Comparison of ENCODE assay signal across 10 cellular contexts in the genomic region with DNA sequence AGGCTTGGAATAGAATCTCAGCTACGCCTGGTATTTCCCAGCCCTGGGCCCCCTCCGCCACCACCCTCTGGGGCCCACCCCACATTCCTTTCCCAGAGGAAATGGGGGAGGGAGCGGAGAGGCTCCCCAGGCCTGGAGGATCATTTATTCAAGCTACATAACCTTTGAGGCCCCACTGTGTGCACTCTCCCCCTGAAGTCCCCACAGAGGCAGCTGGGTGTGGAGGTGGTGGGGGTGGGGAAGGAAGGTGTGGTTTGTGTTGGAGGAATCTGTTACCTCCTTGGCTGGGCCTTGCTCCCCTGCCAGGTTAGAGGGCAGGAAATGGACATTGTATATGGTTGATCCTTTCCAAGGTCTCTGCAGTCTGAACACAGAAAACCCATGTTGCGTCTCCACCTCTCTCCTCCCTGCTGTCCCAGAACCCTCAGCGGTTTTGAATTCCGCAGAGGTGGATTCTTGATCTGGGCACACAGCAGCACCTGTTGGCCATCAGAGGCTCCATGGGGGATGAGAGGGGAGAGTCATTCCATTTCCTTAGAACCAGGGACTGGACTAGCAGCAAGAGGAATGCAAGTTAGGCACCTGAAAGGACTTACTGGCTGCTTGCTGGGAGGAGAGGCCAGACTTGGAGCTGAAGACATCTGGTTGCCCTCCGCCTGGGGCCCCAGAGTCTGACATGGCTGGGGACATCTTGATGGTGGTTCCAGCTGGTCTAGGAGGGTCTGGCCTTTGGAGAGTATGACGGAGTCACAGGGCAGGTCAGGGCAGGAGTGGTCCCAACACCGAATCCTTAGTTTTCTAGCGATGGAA. TPM values are rescaled to one million over a fixed set of nuclear protein-coding genes. Genes with fewer than 3 reads are reported as not detected.
DNase-seq lines count a peak whose midpoint lies in the region; ATAC-seq and TF ChIP-seq lines count a peak whose summit lies in the region.
"Had no signal": no experiment of that assay in that cellular context is flagged by ENCODE, and none has a peak within 500 bp of the region (broad histone marks: within the 10 kb centered on the region; RNA-seq: fewer than 3 reads in every experiment).

No MANE protein-coding gene starts in this region.

- intact Hi-C loops in heart right ventricle (cut with DNase I), result no loop called here

- H3K4me3 ChIP-seq in heart right ventricle (peak overlapping the region in 7 of 10 donors; percentile 17 to 42 (median 35)), rectal smooth muscle tissue (ENCODE audit: low read length) (no peak overlapping the region)

- H3K36me3 ChIP-seq in heart right ventricle (no peaks in the 10 kb centered on the region), rectal smooth muscle tissue (ENCODE audit: control insufficient read depth, insufficient read depth, low read length) (no peaks in the 10 kb centered on the region)

- H3K4me1 ChIP-seq in heart right ventricle (peaks cover 36 to 91% (median 79%) of the 10 kb centered on the region in 9 donors), rectal smooth muscle tissue (ENCODE audit: control insufficient read depth, insufficient read depth, low read length) (peaks cover 36% of the 10 kb centered on the region)

- 0 out of 2 replicates have a peak, but pooled peaks cover 2% of the 10 kb centered on the region for H3K36me3 Mint-ChIP-seq in WTC11
- H3K36me3 Mint-ChIP-seq: activated CD4-positive, alpha-beta memory T cell treated with anti-CD3 and anti-CD28 coated beads for 36 hours; natural killer cell treated with Interleukin-12 subunit alpha and Interleukin-12 subunit beta and Interleukin-15 and Interleukin-18, amount 100 ng/mL, for 72 hours had no signal

- peak overlapping the region; percentile 76 for H3K4me3 Mint-ChIP-seq in WTC11
- H3K4me3 Mint-ChIP-seq: activated CD4-positive, alpha-beta memory T cell treated with anti-CD3 and anti-CD28 coated beads for 36 hours; natural killer cell treated with Interleukin-12 subunit alpha and Interleukin-12 subunit beta and Interleukin-15 and Interleukin-18, amount 100 ng/mL, for 72 hours had no signal

- H3K9ac ChIP-seq in rectal smooth muscle tissue (ENCODE audit: low read length), result no peak overlapping the region

- H3K27me3 ChIP-seq in heart right ventricle (peaks cover 0 to 27% (median 0%) of the 10 kb centered on the region in 7 donors), rectal smooth muscle tissue (ENCODE audit: control insufficient read depth, insufficient read depth, low read length) (peaks cover 3% of the 10 kb centered on the region)

- 33 to 34% methylated on average over 10 of the region's 10 CpGs for WGBS in heart right ventricle, 2 donors

- DNase-seq in EL (peak; percentile 96), WTC11 (ENCODE audit: low spot score) (peak; percentile 86), heart right ventricle (peak; percentile 50 to 75), retina (no peak), NCI-H2196 treated with DMSO at 0.1 percent for 48 hours (lab: John Stamatoyannopoulos, UW; ENCODE audit: unreplicated experiment) (no peak), cortex of kidney (lab: John Stamatoyannopoulos, UW) (no peak)
- DNase-seq: activated CD4-positive, alpha-beta memory T cell treated with anti-CD3 and anti-CD28 coated beads for 36 hours had no signal

- no peak for TF ChIP-seq CTCF in WTC11 (IDR thresholded peaks at IDR 0.05)
- no peak for TF ChIP-seq CTCF in heart right ventricle (IDR thresholded peaks at IDR 0.05)

- ATAC-seq in WTC11, result peak; percentile 53
- peak; percentile 1 to 68 (median 52) for ATAC-seq in heart right ventricle
- no peak for ATAC-seq in GM18870 (IDR thresholded peaks at IDR 0.05; ENCODE audit: unreplicated experiment)
- ATAC-seq: natural killer cell treated with Interleukin-12 subunit alpha and Interleukin-12 subunit beta and Interleukin-15 and Interleukin-18, amount 100 ng/mL, for 72 hours had no signal

- no peaks in the 10 kb centered on the region for H3K9me3 ChIP-seq in heart right ventricle

- CTCF ChIA-PET in WTC11 (lab: Charles Lee), result interaction anchor here (0.6 to 4.2 kb wide), 27 partner anchors 9 to 212 kb away, joined by 3 to 70 read pairs (median 4); a partner anchor contains a TSS

- POLR2A ChIA-PET in WTC11 (lab: Charles Lee), result interaction anchor here (0.6 to 3.1 kb wide), 18 partner anchors 8 to 253 kb away, joined by 3 to 28 read pairs (median 5); a partner anchor contains a TSS

- H3K4me1 Mint-ChIP-seq in WTC11, result peaks cover 64% of the 10 kb centered on the region

- peak overlapping the region; percentile 99 for H3K27ac Mint-ChIP-seq in WTC11
- H3K27ac Mint-ChIP-seq: activated CD4-positive, alpha-beta memory T cell treated with anti-CD3 and anti-CD28 coated beads for 36 hours; natural killer cell treated with Interleukin-12 subunit alpha and Interleukin-12 subunit beta and Interleukin-15 and Interleukin-18, amount 100 ng/mL, for 72 hours had no signal

- no peaks in the 10 kb centered on the region for H3K9me3 Mint-ChIP-seq in WTC11
- H3K9me3 Mint-ChIP-seq: activated CD4-positive, alpha-beta memory T cell treated with anti-CD3 and anti-CD28 coated beads for 36 hours; natural killer cell treated with Interleukin-12 subunit alpha and Interleukin-12 subunit beta and Interleukin-15 and Interleukin-18, amount 100 ng/mL, for 72 hours had no signal

- 0 out of 2 replicates have a peak, but pooled peaks cover 2% of the 10 kb centered on the region for H3K27me3 Mint-ChIP-seq in WTC11 (ENCODE audit: low read depth)

- H3K27ac ChIP-seq in heart right ventricle (peak overlapping the region; percentile 63 to 91 (median 86)), rectal smooth muscle tissue (ENCODE audit: low read depth, low read length) (peak overlapping the region; percentile 60)

TF ChIP-seq in WTC11, 78 proteins besides CTCF, POLR2A, EP300 and RAD21 (continues in another document):
- TF ChIP-seq ZNF263 (CRISPR knock-in tag; IDR thresholded peaks at IDR 0.05; ENCODE audit: low read depth) (peak; percentile 78; the same call in 1 of the 2 replicates), TP53 (CRISPR knock-in tag; IDR thresholded peaks at IDR 0.05) (0 out of 2 replicates have a peak, but pooled peaks have one; percentile 27), NR3C1 (CRISPR knock-in tag; conservative IDR thresholded peaks at IDR 0.05; ENCODE audit: low read depth) (0 out of 2 replicates have a peak, but pooled peaks have one; percentile 8), ESRRA (CRISPR knock-in tag; IDR thresholded peaks at IDR 0.05; ENCODE audit: borderline replicate concordance) (no peak), CREB1 (CRISPR knock-in tag; IDR thresholded peaks at IDR 0.05) (no peak)
- TF ChIP-seq, protein P1, sequence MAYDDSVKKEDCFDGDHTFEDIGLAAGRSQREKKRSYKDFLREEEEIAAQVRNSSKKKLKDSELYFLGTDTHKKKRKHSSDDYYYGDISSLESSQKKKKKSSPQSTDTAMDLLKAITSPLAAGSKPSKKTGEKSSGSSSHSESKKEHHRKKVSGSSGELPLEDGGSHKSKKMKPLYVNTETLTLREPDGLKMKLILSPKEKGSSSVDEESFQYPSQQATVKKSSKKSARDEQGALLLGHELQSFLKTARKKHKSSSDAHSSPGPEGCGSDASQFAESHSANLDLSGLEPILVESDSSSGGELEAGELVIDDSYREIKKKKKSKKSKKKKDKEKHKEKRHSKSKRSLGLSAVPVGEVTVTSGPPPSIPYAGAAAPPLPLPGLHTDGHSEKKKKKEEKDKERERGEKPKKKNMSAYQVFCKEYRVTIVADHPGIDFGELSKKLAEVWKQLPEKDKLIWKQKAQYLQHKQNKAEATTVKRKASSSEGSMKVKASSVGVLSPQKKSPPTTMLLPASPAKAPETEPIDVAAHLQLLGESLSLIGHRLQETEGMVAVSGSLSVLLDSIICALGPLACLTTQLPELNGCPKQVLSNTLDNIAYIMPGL (CRISPR knock-in tag; IDR thresholded peaks at IDR 0.05), result 0 out of 2 replicates have a peak, but pooled peaks have one; percentile 48
- TF ChIP-seq, protein P2, sequence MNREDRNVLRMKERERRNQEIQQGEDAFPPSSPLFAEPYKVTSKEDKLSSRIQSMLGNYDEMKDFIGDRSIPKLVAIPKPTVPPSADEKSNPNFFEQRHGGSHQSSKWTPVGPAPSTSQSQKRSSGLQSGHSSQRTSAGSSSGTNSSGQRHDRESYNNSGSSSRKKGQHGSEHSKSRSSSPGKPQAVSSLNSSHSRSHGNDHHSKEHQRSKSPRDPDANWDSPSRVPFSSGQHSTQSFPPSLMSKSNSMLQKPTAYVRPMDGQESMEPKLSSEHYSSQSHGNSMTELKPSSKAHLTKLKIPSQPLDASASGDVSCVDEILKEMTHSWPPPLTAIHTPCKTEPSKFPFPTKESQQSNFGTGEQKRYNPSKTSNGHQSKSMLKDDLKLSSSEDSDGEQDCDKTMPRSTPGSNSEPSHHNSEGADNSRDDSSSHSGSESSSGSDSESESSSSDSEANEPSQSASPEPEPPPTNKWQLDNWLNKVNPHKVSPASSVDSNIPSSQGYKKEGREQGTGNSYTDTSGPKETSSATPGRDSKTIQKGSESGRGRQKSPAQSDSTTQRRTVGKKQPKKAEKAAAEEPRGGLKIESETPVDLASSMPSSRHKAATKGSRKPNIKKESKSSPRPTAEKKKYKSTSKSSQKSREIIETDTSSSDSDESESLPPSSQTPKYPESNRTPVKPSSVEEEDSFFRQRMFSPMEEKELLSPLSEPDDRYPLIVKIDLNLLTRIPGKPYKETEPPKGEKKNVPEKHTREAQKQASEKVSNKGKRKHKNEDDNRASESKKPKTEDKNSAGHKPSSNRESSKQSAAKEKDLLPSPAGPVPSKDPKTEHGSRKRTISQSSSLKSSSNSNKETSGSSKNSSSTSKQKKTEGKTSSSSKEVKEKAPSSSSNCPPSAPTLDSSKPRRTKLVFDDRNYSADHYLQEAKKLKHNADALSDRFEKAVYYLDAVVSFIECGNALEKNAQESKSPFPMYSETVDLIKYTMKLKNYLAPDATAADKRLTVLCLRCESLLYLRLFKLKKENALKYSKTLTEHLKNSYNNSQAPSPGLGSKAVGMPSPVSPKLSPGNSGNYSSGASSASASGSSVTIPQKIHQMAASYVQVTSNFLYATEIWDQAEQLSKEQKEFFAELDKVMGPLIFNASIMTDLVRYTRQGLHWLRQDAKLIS (CRISPR knock-in tag; IDR thresholded peaks at IDR 0.05; ENCODE audit: borderline replicate concordance), result no peak

RNA-seq across cellular contexts. Expression of a gene that starts 23.0 kb away (rescaled TPM):
- total RNA-seq in WTC11 (2021) (49.1 to 66.0 TPM (median 56.6 TPM) in 3 replicates), heart right ventricle (10 to 100 TPM; 48.3 to 78.4 (median 68.0) TPM)
- polyA plus RNA-seq in heart right ventricle, result 10 to 100 TPM; 31.5 to 33.2 TPM

Comparison
In these comparisons a context has a peak if more than half of its experiments do, and no peak if none do; other contexts are left out.
1. DNase-seq: peak in EL (single experiment), WTC11 (single experiment) and heart right ventricle (2 of 2); none in retina (single experiment), NCI-H2196 treated with DMSO at 0.1 percent for 48 hours (single experiment) and cortex of kidney (single experiment).